Comparison of ENCODE assay signal across 7 cellular contexts in the genomic region with DNA sequence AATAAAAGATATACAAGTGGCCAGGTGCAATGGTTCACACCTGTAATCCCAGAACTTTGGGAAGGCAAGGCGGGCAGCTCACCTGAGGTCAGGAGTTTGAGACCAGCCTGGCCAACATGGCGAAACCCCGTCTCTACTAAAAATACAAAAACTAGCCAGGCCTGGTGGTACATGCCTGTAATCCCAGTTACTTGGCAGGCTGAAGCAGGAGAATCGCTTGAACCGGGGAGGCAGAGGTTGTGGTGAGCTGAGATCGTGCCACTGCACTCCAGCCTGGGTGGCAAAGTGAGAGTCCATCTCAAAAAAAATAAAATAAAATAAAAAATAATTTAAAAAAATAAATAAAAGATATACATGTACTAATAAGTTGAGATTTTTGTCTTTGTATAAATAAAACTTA.
DNase-seq lines count a peak whose midpoint lies in the region; ATAC-seq, FAIRE-seq and TF ChIP-seq lines count a peak whose summit lies in the region.
"Not testable (repeated sequence)": the region's sequence is repeated elsewhere in the genome, so short reads cannot be mapped to it uniquely, and the experiment has no call there.

No MANE protein-coding gene starts in this region.

- DNase-seq in GM06990 (ENCODE audit: extremely low read depth, insufficient read length); GM12864 (ENCODE audit: low read depth); activated CD8-positive, alpha-beta T cell treated with anti-CD3 and anti-CD28 coated beads for 36 hours; frontal cortex (ENCODE audit: low spot score in 2 of 2); natural killer cell treated with Interleukin-12 subunit alpha and Interleukin-12 subunit beta and Interleukin-15 and Interleukin-18, amount 100 ng/mL, for 72 hours (ENCODE audit: low spot score): not testable (repeated sequence)

- H3K4me3 ChIP-seq in GM06990 (replicated peaks; ENCODE audit: low read depth, low read length) (peak overlapping the region; percentile 80), GM12864 (ENCODE audit: low read depth, low read length) (peak overlapping the region; percentile 66), GM12875 (ENCODE audit: low read depth, low read length) (peak overlapping the region; percentile 53)

- FAIRE-seq in frontal cortex (lab: Jason Lieb, UNC): peak; percentile 60

- POLR2A ChIA-PET in activated CD8-positive, alpha-beta T cell treated with anti-CD3 and anti-CD28 coated beads for 36 hours (lab: Charles Lee): interaction anchor here (0.6 to 1.4 kb wide), 2 partner anchors 12 to 132 kb away, joined by 3 to 4 read pairs; no protein-coding TSS in a partner anchor

- not testable (repeated sequence) for TF ChIP-seq CTCF in GM06990 (IDR thresholded peaks at IDR 0.05; ENCODE audit: insufficient read depth, low read length, poor library complexity, severe bottlenecking); GM12864 (IDR thresholded peaks at IDR 0.05; ENCODE audit: low read depth, low read length, missing control alignments); GM12875 (IDR thresholded peaks at IDR 0.05; ENCODE audit: borderline replicate concordance, insufficient read depth, low read depth, low read length); activated CD8-positive, alpha-beta T cell treated with anti-CD3 and anti-CD28 coated beads for 36 hours (IDR thresholded peaks at IDR 0.05)

- intact Hi-C loops in activated CD8-positive, alpha-beta T cell treated with anti-CD3 and anti-CD28 coated beads for 36 hours (cut with micrococcal nuclease): loop anchor here (5.0 kb wide), 1 partner anchor 64 kb away; no protein-coding TSS in a partner anchor

- not testable (repeated sequence) for H3K9me3 Mint-ChIP-seq in activated CD8-positive, alpha-beta T cell treated with anti-CD3 and anti-CD28 coated beads for 36 hours; activated T-helper 17 cell treated with anti-CD3 and anti-CD28 coated beads, Interleukin-2, amount 50 U/mL, for 72 hours; natural killer cell treated with Interleukin-12 subunit alpha and Interleukin-12 subunit beta and Interleukin-15 and Interleukin-18, amount 100 ng/mL, for 72 hours

- H3K27me3 Mint-ChIP-seq in activated CD8-positive, alpha-beta T cell treated with anti-CD3 and anti-CD28 coated beads for 36 hours; activated T-helper 17 cell treated with anti-CD3 and anti-CD28 coated beads, Interleukin-2, amount 50 U/mL, for 72 hours; natural killer cell treated with Interleukin-12 subunit alpha and Interleukin-12 subunit beta and Interleukin-15 and Interleukin-18, amount 100 ng/mL, for 72 hours: not testable (repeated sequence)

- H3K36me3 ChIP-seq in GM06990 (ENCODE audit: control insufficient read depth, insufficient read depth, low read length): not testable (repeated sequence)

- H3K27me3 ChIP-seq in GM06990 (replicated peaks; ENCODE audit: control insufficient read depth, insufficient read depth, low read length): not testable (repeated sequence)

- not testable (repeated sequence) for H3K4me3 Mint-ChIP-seq in activated CD8-positive, alpha-beta T cell treated with anti-CD3 and anti-CD28 coated beads for 36 hours
- H3K4me3 Mint-ChIP-seq in activated T-helper 17 cell treated with anti-CD3 and anti-CD28 coated beads, Interleukin-2, amount 50 U/mL, for 72 hours: peak overlapping the region; percentile 54
- peak overlapping the region; percentile 40 for H3K4me3 Mint-ChIP-seq in natural killer cell treated with Interleukin-12 subunit alpha and Interleukin-12 subunit beta and Interleukin-15 and Interleukin-18, amount 100 ng/mL, for 72 hours

- CTCF ChIA-PET in activated CD8-positive, alpha-beta T cell treated with anti-CD3 and anti-CD28 coated beads for 36 hours (lab: Charles Lee): interaction anchor here (1.1 kb wide), 2 partner anchors 111 to 134 kb away, joined by 3 read pairs; no protein-coding TSS in a partner anchor

- not testable (repeated sequence) for ATAC-seq in activated CD8-positive, alpha-beta T cell treated with anti-CD3 and anti-CD28 coated beads for 36 hours; activated T-helper 17 cell treated with anti-CD3 and anti-CD28 coated beads, Interleukin-2, amount 50 U/mL, for 72 hours (replicated peaks); natural killer cell treated with Interleukin-12 subunit alpha and Interleukin-12 subunit beta and Interleukin-15 and Interleukin-18, amount 100 ng/mL, for 72 hours

- peaks cover 43% of the 10 kb centered on the region for H3K4me1 Mint-ChIP-seq in activated CD8-positive, alpha-beta T cell treated with anti-CD3 and anti-CD28 coated beads for 36 hours (ENCODE audit: low read depth)
- H3K4me1 Mint-ChIP-seq in activated T-helper 17 cell treated with anti-CD3 and anti-CD28 coated beads, Interleukin-2, amount 50 U/mL, for 72 hours: peaks cover 13% of the 10 kb centered on the region
- H3K4me1 Mint-ChIP-seq in natural killer cell treated with Interleukin-12 subunit alpha and Interleukin-12 subunit beta and Interleukin-15 and Interleukin-18, amount 100 ng/mL, for 72 hours (ENCODE audit: low read depth in 2 of 2): peaks cover 35 to 49% of the 10 kb centered on the region in 2 donors

- peaks cover 18% of the 10 kb centered on the region for H3K36me3 Mint-ChIP-seq in activated CD8-positive, alpha-beta T cell treated with anti-CD3 and anti-CD28 coated beads for 36 hours (ENCODE audit: low read depth)
- H3K36me3 Mint-ChIP-seq in activated T-helper 17 cell treated with anti-CD3 and anti-CD28 coated beads, Interleukin-2, amount 50 U/mL, for 72 hours (ENCODE audit: low read depth): peaks cover 14% of the 10 kb centered on the region
- H3K36me3 Mint-ChIP-seq in natural killer cell treated with Interleukin-12 subunit alpha and Interleukin-12 subunit beta and Interleukin-15 and Interleukin-18, amount 100 ng/mL, for 72 hours: peaks cover 28% of the 10 kb centered on the region

- H3K27ac Mint-ChIP-seq in activated CD8-positive, alpha-beta T cell treated with anti-CD3 and anti-CD28 coated beads for 36 hours: peak overlapping the region; percentile 11
- not testable (repeated sequence) for H3K27ac Mint-ChIP-seq in activated T-helper 17 cell treated with anti-CD3 and anti-CD28 coated beads, Interleukin-2, amount 50 U/mL, for 72 hours
- H3K27ac Mint-ChIP-seq in natural killer cell treated with Interleukin-12 subunit alpha and Interleukin-12 subunit beta and Interleukin-15 and Interleukin-18, amount 100 ng/mL, for 72 hours: peak overlapping the region; percentile 82 to 83
